Comparison of ENCODE assay signal across 10 cellular contexts in the genomic region with DNA sequence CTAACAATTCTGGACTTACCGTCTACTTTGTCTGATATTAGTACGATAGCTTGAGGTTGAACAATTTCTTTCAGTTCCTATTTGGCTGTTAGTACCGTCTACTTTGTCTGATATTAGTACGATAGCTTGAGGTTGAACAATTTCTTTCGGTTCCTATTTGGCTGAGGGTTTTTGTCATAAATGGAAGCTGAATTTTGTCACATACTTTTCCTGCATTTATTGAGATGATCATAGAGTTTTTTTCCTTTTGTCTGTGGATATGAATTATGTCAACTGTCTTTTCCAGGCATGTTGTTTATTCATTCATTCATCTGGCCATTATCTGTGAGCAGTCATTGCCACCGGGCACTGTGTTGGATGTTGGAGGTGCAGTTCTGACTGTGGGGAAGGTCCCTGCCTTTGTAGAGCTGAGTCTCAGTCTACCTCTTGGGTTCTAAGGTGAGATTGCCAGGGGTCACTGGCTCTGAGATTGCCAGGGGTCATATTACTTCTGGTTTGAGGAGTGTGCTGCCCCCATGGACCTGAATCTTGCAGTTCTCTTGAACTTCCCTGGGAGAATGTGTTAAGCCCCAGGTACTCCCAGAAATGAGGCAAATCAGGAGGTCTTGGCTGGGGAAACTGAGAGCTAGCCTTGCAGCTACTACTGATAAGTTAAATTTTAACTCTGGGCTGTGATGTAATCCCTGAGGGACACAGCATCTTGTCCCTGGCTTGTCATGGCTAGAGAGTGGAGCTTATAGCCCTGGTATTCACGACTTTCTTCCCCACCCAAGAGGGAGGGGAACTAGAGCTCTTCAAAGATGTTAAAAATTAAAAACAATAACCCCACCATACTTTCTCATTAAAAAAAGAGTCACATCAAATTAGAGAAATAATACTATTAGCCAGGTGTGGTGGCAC.
DNase-seq lines count a peak whose midpoint lies in the region; ATAC-seq and TF ChIP-seq lines count a peak whose summit lies in the region.
"Had no signal": no experiment of that assay in that cellular context is flagged by ENCODE, and none has a peak within 500 bp of the region (broad histone marks: within the 10 kb centered on the region; RNA-seq: fewer than 3 reads in every experiment).

No MANE protein-coding gene starts in this region.

- no peak for DNase-seq in posterior cingulate gyrus
- DNase-seq in UCSD-AML1 (lab: John Stamatoyannopoulos, UW; ENCODE audit: unreplicated experiment): no peak
- no peak for DNase-seq in heart right ventricle
- no peak for DNase-seq in activated T-cell treated with anti-CD3 and anti-CD28 coated beads, Interleukin-2, amount 50 U/mL, for 4 hours
- DNase-seq: NCI-H187 had no signal

- H3K36me3 Mint-ChIP-seq in activated T-cell treated with anti-CD3 and anti-CD28 coated beads, Interleukin-2, amount 50 U/mL, for 4 hours (ENCODE audit: insufficient read depth): no peaks in the 10 kb centered on the region

- H3K4me3 ChIP-seq in OCI-LY3 (ENCODE audit: low read length) (peak overlapping the region; percentile 15), heart right ventricle (no peak overlapping the region)
- H3K4me3 ChIP-seq: SJSA1 had no signal

- H3K27ac ChIP-seq in OCI-LY3 (ENCODE audit: low read length) (0 out of 2 replicates have a peak overlapping the region, but pooled peaks have one; percentile 1), heart right ventricle (no peak overlapping the region)
- H3K27ac ChIP-seq: SJSA1 had no signal

- 88% methylated on average over 7 of the region's 7 CpGs for WGBS in heart right ventricle, 2 donors

- TF ChIP-seq CTCF in OCI-LY3 (IDR thresholded peaks at IDR 0.05; ENCODE audit: low read depth, low read length): no peak
- TF ChIP-seq CTCF in heart right ventricle (IDR thresholded peaks at IDR 0.05): no peak

- H3K27me3 ChIP-seq in OCI-LY3 (ENCODE audit: low read depth, low read length): peaks cover 19% of the 10 kb centered on the region
- no peaks in the 10 kb centered on the region for H3K27me3 ChIP-seq in heart right ventricle
- H3K27me3 ChIP-seq: SJSA1 had no signal

- ATAC-seq in GM18508 (IDR thresholded peaks at IDR 0.05; ENCODE audit: insufficient read depth, unreplicated experiment): peak; percentile 68
- peak; percentile 78 for ATAC-seq in GM19468 (IDR thresholded peaks at IDR 0.05; ENCODE audit: extremely low read depth, unreplicated experiment)
- ATAC-seq in HG03025 (IDR thresholded peaks at IDR 0.05; ENCODE audit: low FRiP score, unreplicated experiment): peak; percentile 68
- no peak for ATAC-seq in heart right ventricle
- no peak for ATAC-seq in activated T-cell treated with anti-CD3 and anti-CD28 coated beads, Interleukin-2, amount 50 U/mL, for 4 hours

- H3K9me3 Mint-ChIP-seq in activated T-cell treated with anti-CD3 and anti-CD28 coated beads, Interleukin-2, amount 50 U/mL, for 4 hours: no peaks in the 10 kb centered on the region

- peak overlapping the region; percentile 48 for H3K4me2 ChIP-seq in OCI-LY3 (ENCODE audit: low read length)

- no peaks in the 10 kb centered on the region for H3K79me2 ChIP-seq in OCI-LY3 (ENCODE audit: low read length)

- H3K9ac ChIP-seq in OCI-LY3 (ENCODE audit: low read length): no peak overlapping the region

- no peak overlapping the region for H2AFZ ChIP-seq in OCI-LY3 (ENCODE audit: low read depth, low read length)

- H3K4me3 Mint-ChIP-seq in activated T-cell treated with anti-CD3 and anti-CD28 coated beads, Interleukin-2, amount 50 U/mL, for 4 hours: no peak overlapping the region

- no peaks in the 10 kb centered on the region for H3K4me1 Mint-ChIP-seq in activated T-cell treated with anti-CD3 and anti-CD28 coated beads, Interleukin-2, amount 50 U/mL, for 4 hours (ENCODE audit: low read depth)

- H3K36me3 ChIP-seq in OCI-LY3 (replicated peaks; ENCODE audit: low read depth, low read length) (no peaks in the 10 kb centered on the region), heart right ventricle (no peaks in the 10 kb centered on the region)
- H3K36me3 ChIP-seq: SJSA1 had no signal

- no peaks in the 10 kb centered on the region; the same call in 1 of the 2 replicates for H4K20me1 ChIP-seq in OCI-LY3 (ENCODE audit: insufficient read depth, low read length)

- H3K9me3 ChIP-seq in OCI-LY3 (ENCODE audit: insufficient read depth, low read length) (no peaks in the 10 kb centered on the region), heart right ventricle (no peaks in the 10 kb centered on the region)
- H3K9me3 ChIP-seq: SJSA1 had no signal

- intact Hi-C loops in posterior cingulate gyrus (cut with DNase I): no loop called here
- intact Hi-C loops in heart right ventricle (cut with DNase I): loop anchor here in 2 of 10 donors (10.0 kb wide), 2 partner anchors 88 to 218 kb away; a partner anchor contains a TSS

- H3K4me1 ChIP-seq in OCI-LY3 (ENCODE audit: low read length) (peaks cover 21% of the 10 kb centered on the region), heart right ventricle (peaks cover 2 to 26% (median 17%) of the 10 kb centered on the region in 9 donors)

- peaks cover 44% of the 10 kb centered on the region for H3K27me3 Mint-ChIP-seq in activated T-cell treated with anti-CD3 and anti-CD28 coated beads, Interleukin-2, amount 50 U/mL, for 4 hours (ENCODE audit: low read depth)

Comparison
In these comparisons a context has a peak if more than half of its experiments do, and no peak if none do; other contexts are left out.
1. ATAC-seq: peak in GM18508 (single experiment), GM19468 (single experiment) and HG03025 (single experiment); none in heart right ventricle (0 of 8) and activated T-cell treated with anti-CD3 and anti-CD28 coated beads, Interleukin-2, amount 50 U/mL, for 4 hours (0 of 2).